32 cellular contexts compared by ENCODE assay signal in genomic region chr10:97760461-97761257, GRCh38. TPM values are rescaled to one million over a fixed set of nuclear protein-coding genes. Genes with fewer than 3 reads are reported as not detected.
DNase-seq lines count a peak whose midpoint lies in the region; ATAC-seq and TF ChIP-seq lines count a peak whose summit lies in the region.
"Had no signal": no experiment of that assay in that cellular context is flagged by ENCODE, and none has a peak within 500 bp of the region (broad histone marks: within the 10 kb centered on the region; RNA-seq: fewer than 3 reads in every experiment).

No MANE protein-coding gene starts in this region.

- intact Hi-C loops in Right ventricle myocardium inferior (cut with DNase I) (loop anchor here (10.0 kb wide), 1 partner anchor 284 kb away; no protein-coding TSS in a partner anchor), right cardiac atrium (cut with DNase I) (loop anchor here in 2 of 4 donors (2.0 to 10.0 kb wide), 3 partner anchors 108 to 284 kb away; no protein-coding TSS in a partner anchor), dorsolateral prefrontal cortex (cut with DNase I) (loop anchor here in 1 of 2 donors (5.0 to 10.0 kb wide), 2 partner anchors 277 to 544 kb away; no protein-coding TSS in a partner anchor), upper lobe of right lung (cut with DNase I) (no loop called here)

- DNase-seq in Right ventricle myocardium inferior (ENCODE audit: missing footprints): peak; percentile 65
- no peak for DNase-seq in right cardiac atrium
- peak in 1 of 10 donors; percentile 33 for DNase-seq in dorsolateral prefrontal cortex
- peak; percentile 21 for DNase-seq in medulla oblongata (ENCODE audit: extremely low spot score)
- peak; percentile 55 for DNase-seq in upper lobe of right lung
- DNase-seq in NCI-H526 (lab: John Stamatoyannopoulos, UW): no peak
- DNase-seq: activated CD4-positive, alpha-beta T cell treated with anti-CD3 and anti-CD28 coated beads for 1 hour; activated T-cell treated with anti-CD3 and anti-CD28 coated beads for 4 hours; anterior cingulate cortex; caudate nucleus; CD4-positive, alpha-beta T cell; cortex of kidney; effector memory CD8-positive, alpha-beta T cell; esophagus squamous epithelium; foreskin keratinocyte; kidney glomerular epithelial cell; NCI-H1417; NCI-H2029; NCI-H524 treated with DMSO at 0.1 percent for 48 hours; PC-9; SHP77 treated with DMSO at 0.1 percent for 48 hours; spleen; stimulated activated CD8-positive, alpha-beta memory T cell treated with anti-CD3 and anti-CD28 coated beads, Interleukin-4, amount 100 ng/mL, for 48 hours had no signal

- H3K36me3 ChIP-seq in upper lobe of right lung: peaks cover 49% of the 10 kb centered on the region
- H3K36me3 ChIP-seq: neural progenitor cell had no signal

- H3K4me3 ChIP-seq in right cardiac atrium (ENCODE audit: low read length) (no peak overlapping the region), dorsolateral prefrontal cortex (no peak overlapping the region), upper lobe of right lung (no peak overlapping the region)
- H3K4me3 ChIP-seq: A549, esophagus squamous epithelium, lung, neural progenitor cell, PC-9, right atrium auricular region, spleen, vagina had no signal

- TF ChIP-seq CTCF in dorsolateral prefrontal cortex (IDR thresholded peaks at IDR 0.05 in 54 of 56, conservative IDR thresholded peaks at IDR 0.05 in 2 of 56; ENCODE audit: low read depth in 1 of 56, partially characterized antibody in 56 of 56): no peak
- TF ChIP-seq CTCF in upper lobe of right lung (IDR thresholded peaks at IDR 0.05): no peak

- ATAC-seq in Right ventricle myocardium inferior (no peak), right cardiac atrium (no peak), upper lobe of right lung (no peak), HG02970 (IDR thresholded peaks at IDR 0.05; ENCODE audit: low FRiP score, unreplicated experiment) (no peak), GM21576 (IDR thresholded peaks at IDR 0.05; ENCODE audit: unreplicated experiment) (no peak)
- ATAC-seq: effector memory CD8-positive, alpha-beta T cell had no signal

- H3K27ac ChIP-seq in right cardiac atrium (ENCODE audit: low read length) (no peak overlapping the region), dorsolateral prefrontal cortex (peak overlapping the region in 55 of 59 donors; percentile 13 to 77 (median 61)), upper lobe of right lung (no peak overlapping the region)
- H3K27ac ChIP-seq: A549, esophagus squamous epithelium, foreskin keratinocyte, neural progenitor cell, parathyroid adenoma, PC-9, spleen, vagina had no signal

- no peaks in the 10 kb centered on the region for H3K27me3 ChIP-seq in right cardiac atrium (ENCODE audit: control insufficient read depth, insufficient read depth)
- H3K27me3 ChIP-seq in dorsolateral prefrontal cortex: no peaks in the 10 kb centered on the region
- no peaks in the 10 kb centered on the region for H3K27me3 ChIP-seq in upper lobe of right lung
- H3K27me3 ChIP-seq: esophagus squamous epithelium, foreskin keratinocyte, neural progenitor cell, right atrium auricular region, spleen, vagina had no signal

- WGBS in right cardiac atrium: 90% methylated on average over 11 of the region's 11 CpGs

- no peaks in the 10 kb centered on the region for H3K9me3 ChIP-seq in right cardiac atrium (ENCODE audit: control insufficient read depth, low read length)
- H3K9me3 ChIP-seq in upper lobe of right lung: no peaks in the 10 kb centered on the region
- H3K9me3 ChIP-seq: A549, esophagus squamous epithelium, right atrium auricular region, spleen, vagina had no signal

- H3K4me1 ChIP-seq in right cardiac atrium (ENCODE audit: control insufficient read depth, insufficient read depth, low read length) (no peaks in the 10 kb centered on the region), upper lobe of right lung (no peaks in the 10 kb centered on the region)
- H3K4me1 ChIP-seq: A549, esophagus squamous epithelium, foreskin keratinocyte, parathyroid adenoma, spleen, vagina had no signal

RNA-seq across cellular contexts. Expression of gene SFRP5, which starts 11.1 kb away (rescaled TPM):
- total RNA-seq in Right ventricle myocardium inferior (2.5 TPM), right cardiac atrium (100 to 1,000 TPM; 110 to 191 (median 168) TPM), dorsolateral prefrontal cortex (1 to 10 TPM in 59 of 120 experiments, under 1 TPM in 57, not detected in 4; 0.33 to 3.5 (median 1.0) TPM), upper lobe of right lung (3.0 TPM)
- polyA plus RNA-seq in right cardiac atrium: 110 TPM
- total RNA-seq: CD4-positive, alpha-beta T cell; foreskin keratinocyte; PC-9; spleen; T-helper 2 cell treated with Interferon-gamma antibody and Interleukin-4, amounts not matched to agents 100 ng/mL and 5 ng/mL, for 36 hours had no signal

RNA-seq across cellular contexts. Expression of gene ZFYVE27, which starts 23.7 kb away (rescaled TPM):
- total RNA-seq in Right ventricle myocardium inferior (11.7 TPM), right cardiac atrium (10 to 100 TPM; 14.8 to 20.6 (median 17.7) TPM), dorsolateral prefrontal cortex (10 to 100 TPM; 47.7 to 82.7 (median 64.5) TPM), upper lobe of right lung (29.4 TPM)
- 16.0 TPM for polyA plus RNA-seq in right cardiac atrium

RNA-seq across cellular contexts. Expression of gene MARVELD1, which starts 47.1 kb away (rescaled TPM):
- total RNA-seq in Right ventricle myocardium inferior: 8.9 TPM
- total RNA-seq in right cardiac atrium: 10 to 100 TPM; 17.3 to 27.8 (median 21.6) TPM
- polyA plus RNA-seq in right cardiac atrium: 10.6 TPM
- total RNA-seq in dorsolateral prefrontal cortex: 10 to 100 TPM in 2 of 120 experiments, 1 to 10 TPM in 118; 2.5 to 12.7 (median 4.8) TPM
- 43.8 TPM for total RNA-seq in upper lobe of right lung

Comparison
In these comparisons a context has a peak if more than half of its experiments do, and no peak if none do; other contexts are left out.
1. DNase-seq: peak in Right ventricle myocardium inferior (single experiment), medulla oblongata (single experiment) and upper lobe of right lung (single experiment); none in right cardiac atrium (0 of 3) and NCI-H526 (0 of 2).
2. RNA of gene SFRP5, which starts 11.1 kb away (total RNA-seq): 110 to 191 TPM in right cardiac atrium; 3.0 TPM in upper lobe of right lung (single experiment), 2.5 TPM in Right ventricle myocardium inferior (single experiment) and 0.33 to 3.5 TPM in dorsolateral prefrontal cortex; every median in the first group is over 10 times any median in the second.
3. H3K27ac ChIP-seq: peak in dorsolateral prefrontal cortex (55 of 59); none in right cardiac atrium (single experiment) and upper lobe of right lung (single experiment).